Comparison of ENCODE assay signal across 9 cellular contexts in genomic region chr9:136664799-136665082, GRCh38. TPM values are rescaled to one million over a fixed set of nuclear protein-coding genes. Genes with fewer than 3 reads are reported as not detected.
DNase-seq lines count a peak whose midpoint lies in the region; ATAC-seq and TF ChIP-seq lines count a peak whose summit lies in the region.
"Had no signal": no experiment of that assay in that cellular context is flagged by ENCODE, and none has a peak within 500 bp of the region (broad histone marks: within the 10 kb centered on the region; RNA-seq: fewer than 3 reads in every experiment).

No MANE protein-coding gene starts in this region.

- H3K9me3 ChIP-seq in ascending aorta (no peaks in the 10 kb centered on the region), lung (ENCODE audit: control insufficient read depth in 2 of 2, insufficient read depth in 1 of 2, low read length in 1 of 2) (peaks cover 0 to 3% of the 10 kb centered on the region in 2 donors), suprapubic skin (no peaks in the 10 kb centered on the region)

- no peak overlapping the region for H3K56ac ChIP-seq in mesendoderm (ENCODE audit: low read length)

- H3K27me3 ChIP-seq in ascending aorta, result peaks cover 7% of the 10 kb centered on the region
- no peaks in the 10 kb centered on the region for H3K27me3 ChIP-seq in lung (ENCODE audit: control insufficient read depth, insufficient read depth)
- H3K27me3 ChIP-seq in suprapubic skin, result peaks cover 33% of the 10 kb centered on the region
- H3K27me3 ChIP-seq in mesendoderm (ENCODE audit: insufficient read depth, low read length, poor library complexity), result no peaks in the 10 kb centered on the region

- no peak overlapping the region for H3K18ac ChIP-seq in mesendoderm (ENCODE audit: low read length)

- no peak overlapping the region for H3K4ac ChIP-seq in mesendoderm (ENCODE audit: low read depth, low read length)

- intact Hi-C loops in activated CD4-positive, alpha-beta memory T cell treated with anti-CD3 and anti-CD28 coated beads for 36 hours (cut with micrococcal nuclease), result no loop called here
- intact Hi-C loops in ascending aorta (cut with DNase I), result no loop called here

- no peak overlapping the region for H2BK5ac ChIP-seq in mesendoderm (ENCODE audit: low read length)

- H3K79me1 ChIP-seq in mesendoderm (ENCODE audit: low read length), result no peaks in the 10 kb centered on the region

- TF ChIP-seq EP300 in suprapubic skin (IDR thresholded peaks at IDR 0.05), result no peak

- 51 to 57% methylated on average over 14 of the region's 14 CpGs for WGBS in lung, 2 donors
- no CpG with 5 or more reads among the region's 14 CpGs for WGBS in suprapubic skin
- no CpG with 5 or more reads among the region's 14 CpGs for WGBS in mesendoderm (ENCODE audit: extremely low coverage, insufficient coverage, low lambda C conversion rate)

- H2BK15ac ChIP-seq in mesendoderm (replicated peaks; ENCODE audit: low read depth), result no peak overlapping the region

- no peak overlapping the region for H2AK5ac ChIP-seq in mesendoderm (ENCODE audit: low read length)

- H3K4me1 ChIP-seq in ascending aorta (peaks cover 3 to 5% of the 10 kb centered on the region in 2 donors), lung (ENCODE audit: control insufficient read depth in 2 of 2, insufficient read depth in 2 of 2, low read length in 2 of 2) (no peaks in the 10 kb centered on the region), suprapubic skin (peaks cover 13% of the 10 kb centered on the region), mesendoderm (ENCODE audit: control insufficient read depth, low read depth, low read length) (no peaks in the 10 kb centered on the region)

- no peak overlapping the region for H4K5ac ChIP-seq in mesendoderm (ENCODE audit: low read length)

- no peak overlapping the region for H2BK120ac ChIP-seq in mesendoderm (ENCODE audit: low read depth, low read length)

- H3K79me2 ChIP-seq in mesendoderm (ENCODE audit: control insufficient read depth, insufficient read depth, low read length), result no peaks in the 10 kb centered on the region

- H3K36me3 ChIP-seq in ascending aorta (no peaks in the 10 kb centered on the region), lung (ENCODE audit: control insufficient read depth in 2 of 2, insufficient read depth in 2 of 2, low read length in 2 of 2) (peaks cover 0 to 19% of the 10 kb centered on the region in 2 donors), suprapubic skin (no peaks in the 10 kb centered on the region), mesendoderm (ENCODE audit: control insufficient read depth, insufficient read depth, low read length) (no peaks in the 10 kb centered on the region)

- H3K4me3 ChIP-seq in ascending aorta (peak overlapping the region; percentile 44 to 65), lung (peak overlapping the region; percentile 76), suprapubic skin (peak overlapping the region; percentile 54), mesendoderm (ENCODE audit: low read length) (no peak overlapping the region)

- no peak for ATAC-seq in lung (ENCODE audit: insufficient read depth, low FRiP score)
- no peak for ATAC-seq in HG03045 (IDR thresholded peaks at IDR 0.05; ENCODE audit: unreplicated experiment)

- no peak overlapping the region for H4K8ac ChIP-seq in mesendoderm (ENCODE audit: low read depth, low read length)

- POLR2A ChIA-PET in activated CD4-positive, alpha-beta memory T cell treated with anti-CD3 and anti-CD28 coated beads, Interleukin-2, amount 10 ng/mL, durations not matched to agents 7 days and 5 days (lab: Charles Lee), result interaction anchor here (0.6 kb wide), 1 partner anchor 63 kb away, joined by 3 read pairs; no protein-coding TSS in a partner anchor
- POLR2A ChIA-PET in activated CD4-positive, alpha-beta memory T cell treated with anti-CD3 and anti-CD28 coated beads for 36 hours (lab: Charles Lee), result no interaction called here

- TF ChIP-seq POLR2A in suprapubic skin (IDR thresholded peaks at IDR 0.05), result no peak

- no peak overlapping the region for H3K4me2 ChIP-seq in mesendoderm (ENCODE audit: low read length)

- H3K4me1 Mint-ChIP-seq in activated CD4-positive, alpha-beta memory T cell treated with anti-CD3 and anti-CD28 coated beads, Interleukin-2, amount 10 ng/mL, durations not matched to agents 7 days and 5 days, result peaks cover 2% of the 10 kb centered on the region
- peaks cover 2% of the 10 kb centered on the region for H3K4me1 Mint-ChIP-seq in activated CD4-positive, alpha-beta memory T cell treated with anti-CD3 and anti-CD28 coated beads for 36 hours (ENCODE audit: low read depth)

- no peak overlapping the region for H3K27ac Mint-ChIP-seq in activated CD4-positive, alpha-beta memory T cell treated with anti-CD3 and anti-CD28 coated beads, Interleukin-2, amount 10 ng/mL, durations not matched to agents 7 days and 5 days
- H3K27ac Mint-ChIP-seq in activated CD4-positive, alpha-beta memory T cell treated with anti-CD3 and anti-CD28 coated beads for 36 hours, result no peak overlapping the region

- no peak overlapping the region for H3K9ac ChIP-seq in mesendoderm (ENCODE audit: low read length)

- peak overlapping the region; percentile 7 for H3K4me3 Mint-ChIP-seq in activated CD4-positive, alpha-beta memory T cell treated with anti-CD3 and anti-CD28 coated beads, Interleukin-2, amount 10 ng/mL, durations not matched to agents 7 days and 5 days
- no peak overlapping the region for H3K4me3 Mint-ChIP-seq in activated CD4-positive, alpha-beta memory T cell treated with anti-CD3 and anti-CD28 coated beads for 36 hours

- TF ChIP-seq CTCF in ascending aorta (IDR thresholded peaks at IDR 0.05) (no peak), lung (IDR thresholded peaks at IDR 0.05; ENCODE audit: control extremely low read depth, extremely low read depth) (no peak), suprapubic skin (IDR thresholded peaks at IDR 0.05) (no peak)

- H3K9me3 Mint-ChIP-seq in activated CD4-positive, alpha-beta memory T cell treated with anti-CD3 and anti-CD28 coated beads, Interleukin-2, amount 10 ng/mL, durations not matched to agents 7 days and 5 days, result no peaks in the 10 kb centered on the region
- no peaks in the 10 kb centered on the region for H3K9me3 Mint-ChIP-seq in activated CD4-positive, alpha-beta memory T cell treated with anti-CD3 and anti-CD28 coated beads for 36 hours

- H3K27ac ChIP-seq in ascending aorta (no peak overlapping the region), lung (ENCODE audit: low read depth in 1 of 2, low read length in 1 of 2) (peak overlapping the region; percentile 77 to 95), suprapubic skin (no peak overlapping the region), mesendoderm (ENCODE audit: low read depth, low read length) (no peak overlapping the region)

- no peak overlapping the region for H3K23ac ChIP-seq in mesendoderm (ENCODE audit: low read length)

- no peak for DNase-seq in activated CD4-positive, alpha-beta memory T cell treated with anti-CD3 and anti-CD28 coated beads, Interleukin-2, amount 10 ng/mL, durations not matched to agents 7 days and 5 days
- DNase-seq in activated CD4-positive, alpha-beta memory T cell treated with anti-CD3 and anti-CD28 coated beads for 36 hours, result no peak
- DNase-seq in ascending aorta (ENCODE audit: low spot score in 2 of 2) (no peak), lung (ENCODE audit: low spot score) (no peak), suprapubic skin (ENCODE audit: low spot score in 2 of 2) (no peak), T1000 (lab: John Stamatoyannopoulos, UW) (no peak), mesendoderm (no peak)
- DNase-seq: NCI-H226 had no signal

- CTCF ChIA-PET in activated CD4-positive, alpha-beta memory T cell treated with anti-CD3 and anti-CD28 coated beads, Interleukin-2, amount 10 ng/mL, durations not matched to agents 7 days and 5 days (lab: Charles Lee), result interaction anchor here (1.2 kb wide), 1 partner anchor 22 kb away, joined by 3 read pairs; the partner anchor contains the start of gene AGPAT2
- CTCF ChIA-PET in activated CD4-positive, alpha-beta memory T cell treated with anti-CD3 and anti-CD28 coated beads for 36 hours (lab: Charles Lee), result interaction anchor here (1.3 to 1.6 kb wide), 3 partner anchors 8 to 179 kb away, joined by 3 to 4 read pairs (median 4); no protein-coding TSS in a partner anchor

- H3K36me3 Mint-ChIP-seq in activated CD4-positive, alpha-beta memory T cell treated with anti-CD3 and anti-CD28 coated beads, Interleukin-2, amount 10 ng/mL, durations not matched to agents 7 days and 5 days (ENCODE audit: low read depth), result no peaks in the 10 kb centered on the region
- H3K36me3 Mint-ChIP-seq in activated CD4-positive, alpha-beta memory T cell treated with anti-CD3 and anti-CD28 coated beads for 36 hours, result no peaks in the 10 kb centered on the region

- peaks cover 12% of the 10 kb centered on the region for H3K27me3 Mint-ChIP-seq in activated CD4-positive, alpha-beta memory T cell treated with anti-CD3 and anti-CD28 coated beads, Interleukin-2, amount 10 ng/mL, durations not matched to agents 7 days and 5 days
- peaks cover 20% of the 10 kb centered on the region for H3K27me3 Mint-ChIP-seq in activated CD4-positive, alpha-beta memory T cell treated with anti-CD3 and anti-CD28 coated beads for 36 hours

RNA-seq across cellular contexts. Expression of gene EGFL7, which starts 2.0 kb away (rescaled TPM):
- under 1 TPM; 0.28 to 0.30 TPM for total RNA-seq in activated CD4-positive, alpha-beta memory T cell treated with anti-CD3 and anti-CD28 coated beads, Interleukin-2, amount 10 ng/mL, durations not matched to agents 7 days and 5 days
- total RNA-seq in activated CD4-positive, alpha-beta memory T cell treated with anti-CD3 and anti-CD28 coated beads for 36 hours, result under 1 TPM; 0.90 to 0.93 TPM
- total RNA-seq in ascending aorta (443 TPM), lung (100 to 1,000 TPM; 128 to 177 TPM), suprapubic skin (10 to 100 TPM; 12.2 to 49.6 (median 28.6) TPM)
- 100 to 1,000 TPM; 275 to 379 TPM for polyA plus RNA-seq in lung
- polyA plus RNA-seq in mesendoderm (2013, experiment 1 of 2), result 14.0 TPM
- 13.6 TPM for polyA plus RNA-seq in mesendoderm (2013, experiment 2 of 2)

RNA-seq across cellular contexts. Expression of gene AGPAT2, which starts 22.5 kb away (rescaled TPM):
- 10 to 100 TPM; 17.2 to 18.8 TPM for total RNA-seq in activated CD4-positive, alpha-beta memory T cell treated with anti-CD3 and anti-CD28 coated beads, Interleukin-2, amount 10 ng/mL, durations not matched to agents 7 days and 5 days
- 10 to 100 TPM; 16.3 to 16.8 TPM for total RNA-seq in activated CD4-positive, alpha-beta memory T cell treated with anti-CD3 and anti-CD28 coated beads for 36 hours
- total RNA-seq in ascending aorta (129 TPM), lung (100 to 1,000 TPM in 1 of 2 donors, 10 to 100 TPM in 1; 81.7 to 184 TPM), suprapubic skin (10 to 100 TPM; 43.5 to 73.2 (median 63.5) TPM)
- 100 to 1,000 TPM; 169 to 277 TPM for polyA plus RNA-seq in lung
- polyA plus RNA-seq in mesendoderm (2013, experiment 1 of 2), result 14.1 TPM
- 14.3 TPM for polyA plus RNA-seq in mesendoderm (2013, experiment 2 of 2)

RNA-seq across cellular contexts. Expression of gene DIPK1B, which starts 47.6 kb away (rescaled TPM):
- under 1 TPM; 0.15 to 0.18 TPM for total RNA-seq in activated CD4-positive, alpha-beta memory T cell treated with anti-CD3 and anti-CD28 coated beads, Interleukin-2, amount 10 ng/mL, durations not matched to agents 7 days and 5 days
- total RNA-seq in activated CD4-positive, alpha-beta memory T cell treated with anti-CD3 and anti-CD28 coated beads for 36 hours, result not detected
- total RNA-seq in ascending aorta (86.2 TPM), lung (10 to 100 TPM; 14.5 to 26.7 TPM), suprapubic skin (10 to 100 TPM in 1 of 4 donors, 1 to 10 TPM in 3; 3.8 to 13.1 (median 6.3) TPM)
- polyA plus RNA-seq in lung, result 10 to 100 TPM; 12.5 to 13.3 TPM
- polyA plus RNA-seq in mesendoderm (2013, experiment 1 of 2), result 17.8 TPM
- 18.1 TPM for polyA plus RNA-seq in mesendoderm (2013, experiment 2 of 2)

Comparison
In these comparisons a context has a peak if more than half of its experiments do, and no peak if none do; other contexts are left out.
1. H3K27ac ChIP-seq: peak in lung (2 of 2); none in ascending aorta (0 of 2), suprapubic skin (single experiment) and mesendoderm (single experiment).
2. RNA of gene EGFL7, which starts 2.0 kb away (total RNA-seq): 443 TPM in ascending aorta (single experiment), 128 to 177 TPM in lung and 12.2 to 49.6 TPM in suprapubic skin; 0.90 to 0.93 TPM in activated CD4-positive, alpha-beta memory T cell treated with anti-CD3 and anti-CD28 coated beads for 36 hours and 0.28 to 0.30 TPM in activated CD4-positive, alpha-beta memory T cell treated with anti-CD3 and anti-CD28 coated beads, Interleukin-2, amount 10 ng/mL, durations not matched to agents 7 days and 5 days; every median in the first group is over 4 times any median in the second.
3. RNA of gene DIPK1B, which starts 47.6 kb away (total RNA-seq): 86.2 TPM in ascending aorta (single experiment), 14.5 to 26.7 TPM in lung and 3.8 to 13.1 TPM in suprapubic skin; 0.15 to 0.18 TPM in activated CD4-positive, alpha-beta memory T cell treated with anti-CD3 and anti-CD28 coated beads, Interleukin-2, amount 10 ng/mL, durations not matched to agents 7 days and 5 days and not detected in activated CD4-positive, alpha-beta memory T cell treated with anti-CD3 and anti-CD28 coated beads for 36 hours; every median in the first group is over 4 times any median in the second.